In genomic region chr13:87999791-88000190, GRCh38 we compare ENCODE assay signal across 13 cellular contexts.
DNase-seq lines count a peak whose midpoint lies in the region; ATAC-seq and TF ChIP-seq lines count a peak whose summit lies in the region.
"Had no signal": no experiment of that assay in that cellular context is flagged by ENCODE, and none has a peak within 500 bp of the region (broad histone marks: within the 10 kb centered on the region; RNA-seq: fewer than 3 reads in every experiment).

No MANE protein-coding gene starts in this region.

- H3K9ac ChIP-seq in colonic mucosa (ENCODE audit: low read depth in 2 of 2, low read length in 2 of 2), result no peak overlapping the region

- H3K4me1 ChIP-seq in BE2C, result no peaks in the 10 kb centered on the region
- H3K4me1 ChIP-seq in left lung, result no peaks in the 10 kb centered on the region
- H3K4me1 ChIP-seq in colonic mucosa, result no peaks in the 10 kb centered on the region
- H3K4me1 ChIP-seq: lower lobe of right lung, psoas muscle had no signal

- H3K27ac ChIP-seq in left lung (no peak overlapping the region), colonic mucosa (no peak overlapping the region)
- H3K27ac ChIP-seq: lower lobe of right lung, psoas muscle, thoracic aorta had no signal

- H3K27me3 ChIP-seq in BE2C (no peaks in the 10 kb centered on the region), left lung (no peaks in the 10 kb centered on the region), colonic mucosa (no peaks in the 10 kb centered on the region)

- TF ChIP-seq CTCF in BE2C (IDR thresholded peaks at IDR 0.05; ENCODE audit: low read depth, low read length) (peak; percentile 37), left lung (IDR thresholded peaks at IDR 0.05) (no peak), colonic mucosa (IDR thresholded peaks at IDR 0.05) (no peak)

- ATAC-seq in left lung, result peak; percentile 56
- ATAC-seq in HG03095 (IDR thresholded peaks at IDR 0.05; ENCODE audit: unreplicated experiment), result no peak
- ATAC-seq: psoas muscle had no signal

- H3K36me3 ChIP-seq in BE2C (no peaks in the 10 kb centered on the region), left lung (no peaks in the 10 kb centered on the region), colonic mucosa (no peaks in the 10 kb centered on the region)
- H3K36me3 ChIP-seq: lower lobe of right lung, thoracic aorta had no signal

- no peak overlapping the region for H3K4me3 ChIP-seq in BE2C (ENCODE audit: low read depth, low read length)
- no peak overlapping the region for H3K4me3 ChIP-seq in left lung
- no peak overlapping the region for H3K4me3 ChIP-seq in colonic mucosa
- H3K4me3 ChIP-seq: lower lobe of right lung, psoas muscle, thoracic aorta had no signal

- H3K9me3 ChIP-seq in BE2C (no peaks in the 10 kb centered on the region), left lung (peaks cover 0 to 9% of the 10 kb centered on the region in 2 donors), colonic mucosa (no peaks in the 10 kb centered on the region)
- H3K9me3 ChIP-seq: lower lobe of right lung, psoas muscle, thoracic aorta had no signal

- intact Hi-C loops in left lung (cut with DNase I) (no loop called here), colonic mucosa (cut with DNase I) (no loop called here)

- DNase-seq in BE2C (no peak), Kasumi-1 (lab: John Stamatoyannopoulos, UW) (peak; percentile 1 to 39), amniotic epithelial cell (ENCODE audit: low read depth) (peak; percentile 31), left lung (no peak), colonic mucosa (no peak), HuH-7 (ENCODE audit: low spot score) (no peak), NCI-H510A (lab: John Stamatoyannopoulos, UW) (no peak)
- DNase-seq: activated B cell treated with CpG ODN at 0.5 μM for 24 hours; CD4-positive, alpha-beta T cell; lower lobe of right lung; psoas muscle had no signal

Comparison
In these comparisons a context has a peak if more than half of its experiments do, and no peak if none do; other contexts are left out.
1. DNase-seq: peak in Kasumi-1 (2 of 2) and amniotic epithelial cell (single experiment); none in BE2C (single experiment), left lung (0 of 2), colonic mucosa (single experiment), HuH-7 (single experiment) and NCI-H510A (single experiment).